Comparison of ENCODE assay signal across 1 cellular context in the genomic region with DNA sequence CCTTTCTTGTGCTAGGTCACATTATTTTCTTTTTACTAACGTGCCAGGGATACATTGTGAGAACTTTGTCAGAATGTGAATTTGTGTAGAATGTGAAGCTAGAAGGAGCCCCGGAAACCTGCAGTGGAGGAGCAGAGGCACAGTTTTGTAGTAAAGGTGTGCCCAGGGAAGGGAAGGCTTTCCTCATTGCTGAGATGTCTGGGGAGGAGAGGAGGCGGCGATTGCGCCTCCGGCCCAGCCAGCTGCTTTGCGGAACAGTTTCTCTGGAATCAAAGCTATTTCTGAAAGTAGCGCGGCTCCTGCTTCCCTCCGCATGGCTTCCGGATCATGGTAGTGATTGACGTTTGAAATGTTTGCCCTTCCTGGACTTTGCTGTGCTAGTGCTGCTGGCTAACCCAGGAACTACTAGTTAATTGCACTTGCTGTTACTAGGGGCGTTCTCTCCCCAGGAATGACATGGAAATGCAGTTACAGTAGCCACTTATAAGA.
A peak's percentile ranks its signal among the peaks of the same experiment; 100 is the strongest.
TF ChIP-seq lines count a peak whose summit lies in the region.

No MANE protein-coding gene starts in this region.

TF ChIP-seq in HepG2, 621 proteins besides CTCF, POLR2A, EP300 and RAD21 (continued from another document and continues in another):
- TF ChIP-seq, protein P1, sequence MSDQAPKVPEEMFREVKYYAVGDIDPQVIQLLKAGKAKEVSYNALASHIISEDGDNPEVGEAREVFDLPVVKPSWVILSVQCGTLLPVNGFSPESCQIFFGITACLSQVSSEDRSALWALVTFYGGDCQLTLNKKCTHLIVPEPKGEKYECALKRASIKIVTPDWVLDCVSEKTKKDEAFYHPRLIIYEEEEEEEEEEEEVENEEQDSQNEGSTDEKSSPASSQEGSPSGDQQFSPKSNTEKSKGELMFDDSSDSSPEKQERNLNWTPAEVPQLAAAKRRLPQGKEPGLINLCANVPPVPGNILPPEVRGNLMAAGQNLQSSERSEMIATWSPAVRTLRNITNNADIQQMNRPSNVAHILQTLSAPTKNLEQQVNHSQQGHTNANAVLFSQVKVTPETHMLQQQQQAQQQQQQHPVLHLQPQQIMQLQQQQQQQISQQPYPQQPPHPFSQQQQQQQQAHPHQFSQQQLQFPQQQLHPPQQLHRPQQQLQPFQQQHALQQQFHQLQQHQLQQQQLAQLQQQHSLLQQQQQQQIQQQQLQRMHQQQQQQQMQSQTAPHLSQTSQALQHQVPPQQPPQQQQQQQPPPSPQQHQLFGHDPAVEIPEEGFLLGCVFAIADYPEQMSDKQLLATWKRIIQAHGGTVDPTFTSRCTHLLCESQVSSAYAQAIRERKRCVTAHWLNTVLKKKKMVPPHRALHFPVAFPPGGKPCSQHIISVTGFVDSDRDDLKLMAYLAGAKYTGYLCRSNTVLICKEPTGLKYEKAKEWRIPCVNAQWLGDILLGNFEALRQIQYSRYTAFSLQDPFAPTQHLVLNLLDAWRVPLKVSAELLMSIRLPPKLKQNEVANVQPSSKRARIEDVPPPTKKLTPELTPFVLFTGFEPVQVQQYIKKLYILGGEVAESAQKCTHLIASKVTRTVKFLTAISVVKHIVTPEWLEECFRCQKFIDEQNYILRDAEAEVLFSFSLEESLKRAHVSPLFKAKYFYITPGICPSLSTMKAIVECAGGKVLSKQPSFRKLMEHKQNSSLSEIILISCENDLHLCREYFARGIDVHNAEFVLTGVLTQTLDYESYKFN (CRISPR knock-in tag; conservative IDR thresholded peaks at IDR 0.05) = peak; percentile 74
- TF ChIP-seq RFX5 (IDR thresholded peaks at IDR 0.05; ENCODE audit: low read depth, low read length) (no peak), SIN3B (IDR thresholded peaks at IDR 0.05; ENCODE audit: low read length) (peak; percentile 75), ZNF207 (IDR thresholded peaks at IDR 0.05; ENCODE audit: borderline replicate concordance) (no peak), HNF4A (CRISPR knock-in tag; IDR thresholded peaks at IDR 0.05) (peak; percentile 71), FOXO1 (CRISPR knock-in tag; IDR thresholded peaks at IDR 0.05) (peak; percentile 37; the same call in 1 of the 2 replicates), ZBTB38 (CRISPR knock-in tag; IDR thresholded peaks at IDR 0.05) (peak; percentile 54; the same call in 1 of the 2 replicates), ARID4A (CRISPR knock-in tag; IDR thresholded peaks at IDR 0.05; ENCODE audit: borderline replicate concordance) (peak; percentile 95), AGO1 (IDR thresholded peaks at IDR 0.05; ENCODE audit: low read depth, low read length, poor library complexity, severe bottlenecking) (no peak), AGO2 (optimal IDR thresholded peaks at IDR 0.05; ENCODE audit: low read depth, low read length) (no peak), HNRNPLL (IDR thresholded peaks at IDR 0.05; ENCODE audit: low read depth, low read length, poor library complexity, severe bottlenecking) (peak; percentile 30), GATAD1 (CRISPR knock-in tag; IDR thresholded peaks at IDR 0.05) (peak; percentile 59; the same call in 1 of the 2 replicates), DPF2 (CRISPR knock-in tag; IDR thresholded peaks at IDR 0.05; ENCODE audit: borderline replicate concordance, low read depth) (0 out of 2 replicates have a peak, but pooled peaks have one; percentile 25), ARID5B (CRISPR knock-in tag; IDR thresholded peaks at IDR 0.05) (peak; percentile 59; the same call in 1 of the 2 replicates), RXRB (CRISPR knock-in tag; IDR thresholded peaks at IDR 0.05; ENCODE audit: borderline replicate concordance) (peak; percentile 51; the same call in 1 of the 2 replicates), ZFP91 (CRISPR knock-in tag; IDR thresholded peaks at IDR 0.05; ENCODE audit: borderline replicate concordance) (peak; percentile 60; the same call in 1 of the 2 replicates), ELK4 (CRISPR knock-in tag; IDR thresholded peaks at IDR 0.05; ENCODE audit: borderline replicate concordance) (no peak), ZSCAN20 (CRISPR knock-in tag; IDR thresholded peaks at IDR 0.05; ENCODE audit: borderline replicate concordance) (no peak), ASH2L (IDR thresholded peaks at IDR 0.05; ENCODE audit: insufficient read length, low read depth, low read length) (peak; percentile 76), NR2F6 (IDR thresholded peaks at IDR 0.05) (no peak), NR2F6 (CRISPR knock-in tag; IDR thresholded peaks at IDR 0.05) (peak; percentile 38; the same call in 1 of the 2 replicates)
- TF ChIP-seq, protein P2, sequence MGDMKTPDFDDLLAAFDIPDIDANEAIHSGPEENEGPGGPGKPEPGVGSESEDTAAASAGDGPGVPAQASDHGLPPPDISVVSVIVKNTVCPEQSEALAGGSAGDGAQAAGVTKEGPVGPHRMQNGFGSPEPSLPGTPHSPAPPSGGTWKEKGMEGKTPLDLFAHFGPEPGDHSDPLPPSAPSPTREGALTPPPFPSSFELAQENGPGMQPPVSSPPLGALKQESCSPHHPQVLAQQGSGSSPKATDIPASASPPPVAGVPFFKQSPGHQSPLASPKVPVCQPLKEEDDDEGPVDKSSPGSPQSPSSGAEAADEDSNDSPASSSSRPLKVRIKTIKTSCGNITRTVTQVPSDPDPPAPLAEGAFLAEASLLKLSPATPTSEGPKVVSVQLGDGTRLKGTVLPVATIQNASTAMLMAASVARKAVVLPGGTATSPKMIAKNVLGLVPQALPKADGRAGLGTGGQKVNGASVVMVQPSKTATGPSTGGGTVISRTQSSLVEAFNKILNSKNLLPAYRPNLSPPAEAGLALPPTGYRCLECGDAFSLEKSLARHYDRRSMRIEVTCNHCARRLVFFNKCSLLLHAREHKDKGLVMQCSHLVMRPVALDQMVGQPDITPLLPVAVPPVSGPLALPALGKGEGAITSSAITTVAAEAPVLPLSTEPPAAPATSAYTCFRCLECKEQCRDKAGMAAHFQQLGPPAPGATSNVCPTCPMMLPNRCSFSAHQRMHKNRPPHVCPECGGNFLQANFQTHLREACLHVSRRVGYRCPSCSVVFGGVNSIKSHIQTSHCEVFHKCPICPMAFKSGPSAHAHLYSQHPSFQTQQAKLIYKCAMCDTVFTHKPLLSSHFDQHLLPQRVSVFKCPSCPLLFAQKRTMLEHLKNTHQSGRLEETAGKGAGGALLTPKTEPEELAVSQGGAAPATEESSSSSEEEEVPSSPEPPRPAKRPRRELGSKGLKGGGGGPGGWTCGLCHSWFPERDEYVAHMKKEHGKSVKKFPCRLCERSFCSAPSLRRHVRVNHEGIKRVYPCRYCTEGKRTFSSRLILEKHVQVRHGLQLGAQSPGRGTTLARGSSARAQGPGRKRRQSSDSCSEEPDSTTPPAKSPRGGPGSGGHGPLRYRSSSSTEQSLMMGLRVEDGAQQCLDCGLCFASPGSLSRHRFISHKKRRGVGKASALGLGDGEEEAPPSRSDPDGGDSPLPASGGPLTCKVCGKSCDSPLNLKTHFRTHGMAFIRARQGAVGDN (CRISPR knock-in tag; IDR thresholded peaks at IDR 0.05) = peak; percentile 79
- TF ChIP-seq, protein P3, sequence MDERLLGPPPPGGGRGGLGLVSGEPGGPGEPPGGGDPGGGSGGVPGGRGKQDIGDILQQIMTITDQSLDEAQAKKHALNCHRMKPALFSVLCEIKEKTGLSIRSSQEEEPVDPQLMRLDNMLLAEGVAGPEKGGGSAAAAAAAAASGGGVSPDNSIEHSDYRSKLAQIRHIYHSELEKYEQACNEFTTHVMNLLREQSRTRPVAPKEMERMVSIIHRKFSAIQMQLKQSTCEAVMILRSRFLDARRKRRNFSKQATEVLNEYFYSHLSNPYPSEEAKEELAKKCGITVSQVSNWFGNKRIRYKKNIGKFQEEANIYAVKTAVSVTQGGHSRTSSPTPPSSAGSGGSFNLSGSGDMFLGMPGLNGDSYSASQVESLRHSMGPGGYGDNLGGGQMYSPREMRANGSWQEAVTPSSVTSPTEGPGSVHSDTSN (CRISPR knock-in tag; IDR thresholded peaks at IDR 0.05) = peak; percentile 86
- TF ChIP-seq, protein P4, sequence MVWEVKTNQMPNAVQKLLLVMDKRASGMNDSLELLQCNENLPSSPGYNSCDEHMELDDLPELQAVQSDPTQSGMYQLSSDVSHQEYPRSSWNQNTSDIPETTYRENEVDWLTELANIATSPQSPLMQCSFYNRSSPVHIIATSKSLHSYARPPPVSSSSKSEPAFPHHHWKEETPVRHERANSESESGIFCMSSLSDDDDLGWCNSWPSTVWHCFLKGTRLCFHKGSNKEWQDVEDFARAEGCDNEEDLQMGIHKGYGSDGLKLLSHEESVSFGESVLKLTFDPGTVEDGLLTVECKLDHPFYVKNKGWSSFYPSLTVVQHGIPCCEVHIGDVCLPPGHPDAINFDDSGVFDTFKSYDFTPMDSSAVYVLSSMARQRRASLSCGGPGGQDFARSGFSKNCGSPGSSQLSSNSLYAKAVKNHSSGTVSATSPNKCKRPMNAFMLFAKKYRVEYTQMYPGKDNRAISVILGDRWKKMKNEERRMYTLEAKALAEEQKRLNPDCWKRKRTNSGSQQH (CRISPR knock-in tag; IDR thresholded peaks at IDR 0.05; ENCODE audit: low read depth) = peak; percentile 42; the same call in 1 of the 2 replicates
